ENCODE assay signal across 4 cellular contexts in genomic region chr2:15665943-15666460, GRCh38.
"Had no signal": no experiment of that assay in that cellular context is flagged by ENCODE, and none has a peak within 500 bp of the region (broad histone marks: within the 10 kb centered on the region; RNA-seq: fewer than 3 reads in every experiment).

No MANE protein-coding gene starts in this region.

- DNase-seq: HCEC 1CT, KBM-7 had no signal

- H3K4me2 ChIP-seq: GM23338 had no signal

- H3K4me3 ChIP-seq: GM23338 had no signal

- H2AFZ ChIP-seq: GM23338 had no signal

- H3K27ac ChIP-seq: HL-60 had no signal
